8 cellular contexts compared by ENCODE assay signal in genomic region chr22:36510966-36511881, GRCh38. TPM values are rescaled to one million over a fixed set of nuclear protein-coding genes. Genes with fewer than 3 reads are reported as not detected.
DNase-seq lines count a peak whose midpoint lies in the region; ATAC-seq and TF ChIP-seq lines count a peak whose summit lies in the region.

No MANE protein-coding gene starts in this region.

- ATAC-seq in stimulated activated naive CD8-positive, alpha-beta T cell treated with anti-CD3 and anti-CD28 coated beads, Interleukin-15, amount 100 ng/mL, for 72 hours: no peak
- ATAC-seq in HG03439 (IDR thresholded peaks at IDR 0.05; ENCODE audit: unreplicated experiment): no peak

- peaks cover 7% of the 10 kb centered on the region for H3K4me1 ChIP-seq in BE2C
- H3K4me1 ChIP-seq in adrenal gland (replicated peaks in 1 of 2): peaks cover 5 to 14% of the 10 kb centered on the region in 2 donors

- 63 to 68% (median 66%) methylated on average over 17 of the region's 17 CpGs for WGBS in adrenal gland, 4 donors

- TF ChIP-seq CTCF in BE2C (IDR thresholded peaks at IDR 0.05; ENCODE audit: low read depth, low read length) (peak; percentile 78), GM12875 (IDR thresholded peaks at IDR 0.05; ENCODE audit: borderline replicate concordance, insufficient read depth, low read depth, low read length) (peak; percentile 52; the same call in 1 of the 2 replicates), adrenal gland (IDR thresholded peaks at IDR 0.05) (peak; percentile 46 to 59 (median 52))

- TF ChIP-seq POLR2A in adrenal gland (IDR thresholded peaks at IDR 0.05): no peak

- H3K4me3 ChIP-seq in BE2C (ENCODE audit: low read depth, low read length): no peak overlapping the region
- no peak overlapping the region for H3K4me3 ChIP-seq in GM12875 (ENCODE audit: low read depth, low read length)
- H3K4me3 ChIP-seq in adrenal gland: no peak overlapping the region

- intact Hi-C loops in adrenal gland (cut with DNase I): no loop called here

- peaks cover 62% of the 10 kb centered on the region for H3K36me3 ChIP-seq in BE2C
- H3K36me3 ChIP-seq in adrenal gland (replicated peaks in 1 of 2): peaks cover 0 to 60% of the 10 kb centered on the region in 2 donors

- H3K4me1 Mint-ChIP-seq in stimulated activated naive CD8-positive, alpha-beta T cell treated with anti-CD3 and anti-CD28 coated beads, Interleukin-15, amount 100 ng/mL, for 72 hours: peaks cover 29% of the 10 kb centered on the region

- no peaks in the 10 kb centered on the region for H3K27me3 Mint-ChIP-seq in stimulated activated naive CD8-positive, alpha-beta T cell treated with anti-CD3 and anti-CD28 coated beads, Interleukin-15, amount 100 ng/mL, for 72 hours

- H3K27me3 ChIP-seq in BE2C: no peaks in the 10 kb centered on the region
- H3K27me3 ChIP-seq in adrenal gland: no peaks in the 10 kb centered on the region

- no peak overlapping the region for H3K27ac Mint-ChIP-seq in stimulated activated naive CD8-positive, alpha-beta T cell treated with anti-CD3 and anti-CD28 coated beads, Interleukin-15, amount 100 ng/mL, for 72 hours

- H3K9me3 ChIP-seq in BE2C: no peaks in the 10 kb centered on the region; the same call in 1 of the 2 replicates
- no peaks in the 10 kb centered on the region for H3K9me3 ChIP-seq in adrenal gland (replicated peaks in 1 of 3)

- H3K9me3 Mint-ChIP-seq in stimulated activated naive CD8-positive, alpha-beta T cell treated with anti-CD3 and anti-CD28 coated beads, Interleukin-15, amount 100 ng/mL, for 72 hours: no peaks in the 10 kb centered on the region

- H3K4me3 Mint-ChIP-seq in stimulated activated naive CD8-positive, alpha-beta T cell treated with anti-CD3 and anti-CD28 coated beads, Interleukin-15, amount 100 ng/mL, for 72 hours: peak overlapping the region in 1 of 2 donors; percentile 38

- DNase-seq in BE2C (peak; percentile 69), OCI-M1 (lab: John Stamatoyannopoulos, UW) (peak; percentile 31), adrenal gland (peak in 6 of 7 donors; percentile 37 to 79 (median 56)), inferior parietal cortex (ENCODE audit: extremely low spot score) (peak; percentile 51), T1000 (lab: John Stamatoyannopoulos, UW) (no peak)
- DNase-seq in stimulated activated naive CD8-positive, alpha-beta T cell treated with anti-CD3 and anti-CD28 coated beads, Interleukin-15, amount 100 ng/mL, for 72 hours: peak; percentile 32 to 35

- H3K27ac ChIP-seq in adrenal gland: peak overlapping the region in 1 of 5 donors; percentile 31

RNA-seq across cellular contexts. Expression of gene FOXRED2, which starts 4.4 kb away (rescaled TPM):
- polyA plus RNA-seq in BE2C (2012; ENCODE audit: insufficient read depth, insufficient read length, low read depth): 19.5 TPM
- total RNA-seq in adrenal gland: 10 to 100 TPM; 16.1 to 37.6 (median 28.2) TPM
- polyA plus RNA-seq in adrenal gland: 10 to 100 TPM in 1 of 3 donors, 1 to 10 TPM in 2; 5.5 to 13.3 (median 6.4) TPM

RNA-seq across cellular contexts. Expression of gene EIF3D, which starts 17.7 kb away (rescaled TPM):
- 612 TPM for polyA plus RNA-seq in BE2C (2012; ENCODE audit: insufficient read depth, insufficient read length, low read depth)
- total RNA-seq in adrenal gland: 100 to 1,000 TPM; 121 to 319 (median 187) TPM
- 100 to 1,000 TPM; 118 to 174 (median 174) TPM for polyA plus RNA-seq in adrenal gland

RNA-seq across cellular contexts. Expression of gene TXN2, which starts 29.8 kb away (rescaled TPM):
- 356 TPM for polyA plus RNA-seq in BE2C (2012; ENCODE audit: insufficient read depth, insufficient read length, low read depth)
- total RNA-seq in adrenal gland: 100 to 1,000 TPM; 160 to 245 (median 190) TPM
- polyA plus RNA-seq in adrenal gland: 100 to 1,000 TPM; 213 to 241 (median 223) TPM
